26 cellular contexts compared by ENCODE assay signal in the genomic region with DNA sequence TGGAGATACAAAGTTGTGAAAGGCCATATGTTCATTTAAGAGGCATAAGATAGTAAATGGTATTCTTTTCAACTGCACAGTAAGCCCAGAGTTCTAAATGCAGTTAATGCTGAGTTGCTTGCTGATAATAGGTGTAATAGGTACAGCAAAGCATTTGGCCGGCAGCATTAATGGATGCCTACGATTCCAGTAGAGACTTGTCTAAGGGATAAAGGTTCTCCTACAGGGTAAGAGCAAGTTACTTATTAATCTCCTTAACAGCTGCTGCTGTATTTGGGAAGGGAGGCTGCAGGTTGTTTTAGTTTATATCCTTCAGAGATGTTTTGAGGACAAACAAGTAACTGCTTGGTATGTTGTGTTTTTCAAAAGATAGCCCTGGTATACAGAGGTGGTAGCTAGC. TPM values are rescaled to one million over a fixed set of nuclear protein-coding genes. Genes with fewer than 3 reads are reported as not detected.
DNase-seq lines count a peak whose midpoint lies in the region; ATAC-seq and TF ChIP-seq lines count a peak whose summit lies in the region.
"Had no signal": no experiment of that assay in that cellular context is flagged by ENCODE, and none has a peak within 500 bp of the region (broad histone marks: within the 10 kb centered on the region; RNA-seq: fewer than 3 reads in every experiment).

No MANE protein-coding gene starts in this region.

- intact Hi-C loops in left colon (cut with DNase I, micrococcal nuclease) = no loop called here
- intact Hi-C loops in prostate gland (cut with DNase I) = no loop called here

- ATAC-seq in left colon = peak; percentile 70
- no peak for ATAC-seq in GM19324 (IDR thresholded peaks at IDR 0.05; ENCODE audit: low FRiP score, unreplicated experiment)
- ATAC-seq: PC-3; stimulated activated naive CD8-positive, alpha-beta T cell treated with anti-CD3 and anti-CD28 coated beads, Interleukin-15, amount 100 ng/mL, for 72 hours had no signal

- no peak overlapping the region for H3K4me3 ChIP-seq in prostate gland
- H3K4me3 ChIP-seq: neural progenitor cell, vagina had no signal

- in situ Hi-C loops in KBM-7 (cut with MboI; ENCODE audit: low pct_unique_long_range_greater_than_20kb, low sequenced_read_pairs) = no loop called here

- H3K36me3 ChIP-seq in prostate gland = no peaks in the 10 kb centered on the region
- H3K36me3 ChIP-seq: neural progenitor cell, vagina had no signal

- TF ChIP-seq CTCF in prostate gland (IDR thresholded peaks at IDR 0.05) = no peak

- no peak for TF ChIP-seq POLR2A in prostate gland (IDR thresholded peaks at IDR 0.05)

- 79% methylated on average over 2 of the region's 2 CpGs for WGBS in prostate gland

- H3K27me3 ChIP-seq in prostate gland (replicated peaks; ENCODE audit: insufficient read depth) = no peaks in the 10 kb centered on the region
- H3K27me3 ChIP-seq: neural progenitor cell, vagina had no signal

- H3K9me3 ChIP-seq in prostate gland = no peaks in the 10 kb centered on the region
- H3K9me3 ChIP-seq: vagina had no signal

- no peak overlapping the region for H3K27ac ChIP-seq in prostate gland
- H3K27ac ChIP-seq: neural progenitor cell, vagina had no signal

- H3K4me1 ChIP-seq in prostate gland (replicated peaks) = no peaks in the 10 kb centered on the region
- H3K4me1 ChIP-seq: neural progenitor cell, vagina had no signal

- DNase-seq in DMS53 (lab: John Stamatoyannopoulos, UW) (peak; percentile 80), NCI-H82 treated with DMSO at 0.1 percent for 48 hours (lab: John Stamatoyannopoulos, UW; ENCODE audit: unreplicated experiment) (peak; percentile 75), left colon (no peak), prostate gland (ENCODE audit: low spot score) (peak; percentile 4), NCI-H2196 (lab: John Stamatoyannopoulos, UW; ENCODE audit: unreplicated experiment) (no peak), COLO829 (ENCODE audit: low spot score) (no peak), KBM-7 (no peak)
- DNase-seq: activated CD4-positive, alpha-beta T cell treated with anti-CD3 and anti-CD28 coated beads, Interleukin-2, amount 10 ng/mL, durations not matched to agents 24 days and 14 days; activated gamma-delta T cell treated with Interleukin-2 at 50 U/mL for 16 hours; activated T-cell treated with anti-CD3 and anti-CD28 coated beads, Interleukin-2, amount 50 U/mL, for 24 hours; caudate nucleus; DMS153; islet precursor cell; KG1; NCI-H1417; NCI-H2081 treated with DMSO at 0.1 percent for 48 hours; NCI-H446; NK-92 treated with Interleukin-12 subunit alpha and Interleukin-12 subunit beta, amount 100 ng/mL, for 24 hours; PC-3; Right ventricle myocardium superior; stimulated activated CD8-positive, alpha-beta memory T cell treated with anti-CD3 and anti-CD28 coated beads, Interleukin-4, amount 100 ng/mL, for 48 hours; stimulated activated naive CD8-positive, alpha-beta T cell treated with anti-CD3 and anti-CD28 coated beads, Interleukin-15, amount 100 ng/mL, for 72 hours had no signal

RNA-seq across cellular contexts. Expression of a gene that starts 16.8 kb away (rescaled TPM):
- total RNA-seq in left colon = 100 to 1,000 TPM in 1 of 2 donors, 10 to 100 TPM in 1; 97.1 to 114 TPM
- total RNA-seq in prostate gland = 10 to 100 TPM; 11.4 to 16.4 TPM
- total RNA-seq: activated CD4-positive, alpha-beta T cell treated with anti-CD3 and anti-CD28 coated beads, Interleukin-2, amount 10 ng/mL, durations not matched to agents 24 days and 14 days; PC-3; T-helper 2 cell treated with Interferon-gamma antibody and Interleukin-4, amounts not matched to agents 100 ng/mL and 5 ng/mL, for 36 hours had no signal

Comparison
In these comparisons a context has a peak if more than half of its experiments do, and no peak if none do; other contexts are left out.
1. DNase-seq: peak in DMS53 (single experiment), NCI-H82 treated with DMSO at 0.1 percent for 48 hours (single experiment) and prostate gland (single experiment); none in left colon (0 of 2), NCI-H2196 (single experiment), COLO829 (single experiment) and KBM-7 (single experiment).
2. RNA of a gene that starts 16.8 kb away (total RNA-seq): 97.1 to 114 TPM in left colon; 11.4 to 16.4 TPM in prostate gland; every median in the first group is over 4 times any median in the second.